20 cellular contexts compared by ENCODE assay signal in genomic region chr7:50358306-50358705, GRCh38. TPM values are rescaled to one million over a fixed set of nuclear protein-coding genes. Genes with fewer than 3 reads are reported as not detected.
DNase-seq lines count a peak whose midpoint lies in the region; ATAC-seq and TF ChIP-seq lines count a peak whose summit lies in the region.
"Had no signal": no experiment of that assay in that cellular context is flagged by ENCODE, and none has a peak within 500 bp of the region (broad histone marks: within the 10 kb centered on the region; RNA-seq: fewer than 3 reads in every experiment).

No MANE protein-coding gene starts in this region.

- H3K36me3 ChIP-seq in gastrocnemius medialis, result no peaks in the 10 kb centered on the region
- H3K36me3 ChIP-seq: prostate gland had no signal

- peak; percentile 77 for DNase-seq in activated CD8-positive, alpha-beta memory T cell treated with anti-CD3 and anti-CD28 coated beads for 24 hours
- DNase-seq in activated CD8-positive, alpha-beta memory T cell treated with anti-CD3 and anti-CD28 coated beads, Interleukin-2, amount 50 U/mL, for 4 hours, result no peak
- DNase-seq in activated naive CD8-positive, alpha-beta T cell treated with anti-CD3 and anti-CD28 coated beads, Interleukin-2, amount 10 ng/mL, durations not matched to agents 7 days and 5 days, result no peak
- no peak for DNase-seq in stimulated activated naive B cell treated with anti-CD40 and anti-IgM and Interleukin-4, amounts not matched to agents 10 μg/mL and 1 μg/mL and 100 μg/mL, for 72 hours
- DNase-seq in gastrocnemius medialis, result no peak
- DNase-seq: activated CD4-positive, alpha-beta T cell treated with anti-CD3 and anti-CD28 coated beads, Interleukin-2, amount 50 U/mL, for 4 hours; COR-L47; EL; NCI-H1417; NCI-H774; nephron progenitor cell; PC-9; small intestine had no signal

- peaks cover 92% of the 10 kb centered on the region for H3K36me3 Mint-ChIP-seq in T-helper 1 cell treated with Interleukin-12 subunit alpha and Interleukin-12 subunit beta and Interleukin-4 antibody, amounts not matched to agents 30 μg/mL and 1 μg/mL, for 36 hours (ENCODE audit: low read depth)
- peaks cover 60% of the 10 kb centered on the region for H3K36me3 Mint-ChIP-seq in activated naive CD8-positive, alpha-beta T cell treated with anti-CD3 and anti-CD28 coated beads, Interleukin-2, amount 10 ng/mL, durations not matched to agents 7 days and 5 days
- peaks cover 76 to 96% of the 10 kb centered on the region in 2 donors for H3K36me3 Mint-ChIP-seq in stimulated activated naive B cell treated with anti-CD40 and anti-IgM and Interleukin-4, amounts not matched to agents 10 μg/mL and 1 μg/mL and 100 μg/mL, for 72 hours
- H3K36me3 Mint-ChIP-seq: type B pancreatic cell had no signal

- in situ Hi-C loops in gastrocnemius medialis (cut with MboI; ENCODE audit: low sequenced_read_pairs in 4 of 4), result no loop called here

- H3K27me3 Mint-ChIP-seq in T-helper 1 cell treated with Interleukin-12 subunit alpha and Interleukin-12 subunit beta and Interleukin-4 antibody, amounts not matched to agents 30 μg/mL and 1 μg/mL, for 36 hours (ENCODE audit: low read depth), result no peaks in the 10 kb centered on the region
- no peaks in the 10 kb centered on the region for H3K27me3 Mint-ChIP-seq in activated naive CD8-positive, alpha-beta T cell treated with anti-CD3 and anti-CD28 coated beads, Interleukin-2, amount 10 ng/mL, durations not matched to agents 7 days and 5 days
- H3K27me3 Mint-ChIP-seq in stimulated activated naive B cell treated with anti-CD40 and anti-IgM and Interleukin-4, amounts not matched to agents 10 μg/mL and 1 μg/mL and 100 μg/mL, for 72 hours, result no peaks in the 10 kb centered on the region

- no peak overlapping the region for H3K27ac ChIP-seq in gastrocnemius medialis
- H3K27ac ChIP-seq: A549, PC-9, prostate gland had no signal

- no peaks in the 10 kb centered on the region for H3K27me3 ChIP-seq in gastrocnemius medialis

- no peaks in the 10 kb centered on the region for H3K9me3 Mint-ChIP-seq in T-helper 1 cell treated with Interleukin-12 subunit alpha and Interleukin-12 subunit beta and Interleukin-4 antibody, amounts not matched to agents 30 μg/mL and 1 μg/mL, for 36 hours
- no peaks in the 10 kb centered on the region for H3K9me3 Mint-ChIP-seq in activated naive CD8-positive, alpha-beta T cell treated with anti-CD3 and anti-CD28 coated beads, Interleukin-2, amount 10 ng/mL, durations not matched to agents 7 days and 5 days
- peaks cover 0 to 4% of the 10 kb centered on the region in 2 donors for H3K9me3 Mint-ChIP-seq in stimulated activated naive B cell treated with anti-CD40 and anti-IgM and Interleukin-4, amounts not matched to agents 10 μg/mL and 1 μg/mL and 100 μg/mL, for 72 hours
- H3K9me3 Mint-ChIP-seq: nephron progenitor cell, type B pancreatic cell had no signal

- no peaks in the 10 kb centered on the region for H3K9me3 ChIP-seq in gastrocnemius medialis
- H3K9me3 ChIP-seq: A549, prostate gland had no signal

- peak overlapping the region; percentile 36 for H3K4me3 Mint-ChIP-seq in T-helper 1 cell treated with Interleukin-12 subunit alpha and Interleukin-12 subunit beta and Interleukin-4 antibody, amounts not matched to agents 30 μg/mL and 1 μg/mL, for 36 hours
- H3K4me3 Mint-ChIP-seq in activated naive CD8-positive, alpha-beta T cell treated with anti-CD3 and anti-CD28 coated beads, Interleukin-2, amount 10 ng/mL, durations not matched to agents 7 days and 5 days, result peak overlapping the region; percentile 61
- H3K4me3 Mint-ChIP-seq in stimulated activated naive B cell treated with anti-CD40 and anti-IgM and Interleukin-4, amounts not matched to agents 10 μg/mL and 1 μg/mL and 100 μg/mL, for 72 hours, result no peak overlapping the region
- H3K4me3 Mint-ChIP-seq: nephron progenitor cell, type B pancreatic cell had no signal

- POLR2A ChIA-PET in activated naive CD8-positive, alpha-beta T cell treated with anti-CD3 and anti-CD28 coated beads, Interleukin-2, amount 10 ng/mL, durations not matched to agents 7 days and 5 days (lab: Charles Lee), result interaction anchor here (0.6 to 13.8 kb wide), 7 partner anchors 10 to 93 kb away, joined by 3 to 323 read pairs (median 7); no protein-coding TSS in a partner anchor

- no peaks in the 10 kb centered on the region for H3K4me1 ChIP-seq in gastrocnemius medialis
- H3K4me1 ChIP-seq: A549, prostate gland had no signal

- TF ChIP-seq CTCF in gastrocnemius medialis (IDR thresholded peaks at IDR 0.05 in 4 of 5, conservative IDR thresholded peaks at IDR 0.05 in 1 of 5), result no peak

- H3K4me1 Mint-ChIP-seq in T-helper 1 cell treated with Interleukin-12 subunit alpha and Interleukin-12 subunit beta and Interleukin-4 antibody, amounts not matched to agents 30 μg/mL and 1 μg/mL, for 36 hours (ENCODE audit: low read depth), result peaks cover 96% of the 10 kb centered on the region
- H3K4me1 Mint-ChIP-seq in activated naive CD8-positive, alpha-beta T cell treated with anti-CD3 and anti-CD28 coated beads, Interleukin-2, amount 10 ng/mL, durations not matched to agents 7 days and 5 days, result peaks cover 89% of the 10 kb centered on the region
- peaks cover 71 to 97% of the 10 kb centered on the region in 2 donors for H3K4me1 Mint-ChIP-seq in stimulated activated naive B cell treated with anti-CD40 and anti-IgM and Interleukin-4, amounts not matched to agents 10 μg/mL and 1 μg/mL and 100 μg/mL, for 72 hours

- intact Hi-C loops in gastrocnemius medialis (cut with DNase I; ENCODE audit: low total_unique reads), result no loop called here

- H3K27ac Mint-ChIP-seq in T-helper 1 cell treated with Interleukin-12 subunit alpha and Interleukin-12 subunit beta and Interleukin-4 antibody, amounts not matched to agents 30 μg/mL and 1 μg/mL, for 36 hours, result peak overlapping the region; percentile 97
- H3K27ac Mint-ChIP-seq in activated naive CD8-positive, alpha-beta T cell treated with anti-CD3 and anti-CD28 coated beads, Interleukin-2, amount 10 ng/mL, durations not matched to agents 7 days and 5 days, result peak overlapping the region; percentile 93
- H3K27ac Mint-ChIP-seq in stimulated activated naive B cell treated with anti-CD40 and anti-IgM and Interleukin-4, amounts not matched to agents 10 μg/mL and 1 μg/mL and 100 μg/mL, for 72 hours, result peak overlapping the region; percentile 88
- H3K27ac Mint-ChIP-seq: nephron progenitor cell, type B pancreatic cell had no signal

- no peak overlapping the region for H3K4me3 ChIP-seq in gastrocnemius medialis
- H3K4me3 ChIP-seq: A549, PC-9, prostate gland had no signal

- no peak for ATAC-seq in activated naive CD8-positive, alpha-beta T cell treated with anti-CD3 and anti-CD28 coated beads, Interleukin-2, amount 10 ng/mL, durations not matched to agents 7 days and 5 days (ENCODE audit: low read depth)
- ATAC-seq in stimulated activated naive B cell treated with anti-CD40 and anti-IgM and Interleukin-4, amounts not matched to agents 10 μg/mL and 1 μg/mL and 100 μg/mL, for 72 hours (replicated peaks), result no peak
- ATAC-seq in HG02571 (IDR thresholded peaks at IDR 0.05; ENCODE audit: unreplicated experiment), result no peak
- no peak for ATAC-seq in GM19463 (IDR thresholded peaks at IDR 0.05; ENCODE audit: unreplicated experiment)
- no peak for ATAC-seq in gastrocnemius medialis
- ATAC-seq: A549, esophagus mucosa had no signal

- TF ChIP-seq POLR2A in gastrocnemius medialis (IDR thresholded peaks at IDR 0.05), result no peak

RNA-seq across cellular contexts. Expression of gene IKZF1, which starts 53.8 kb away (rescaled TPM):
- 100 to 1,000 TPM; 383 to 410 TPM for total RNA-seq in activated naive CD8-positive, alpha-beta T cell treated with anti-CD3 and anti-CD28 coated beads, Interleukin-2, amount 10 ng/mL, durations not matched to agents 7 days and 5 days
- 1 to 10 TPM in 3 of 4 donors, under 1 TPM in 1; 0.22 to 3.6 (median 1.9) TPM for total RNA-seq in gastrocnemius medialis
- total RNA-seq: PC-9 had no signal

Comparison
In these comparisons a context has a peak if more than half of its experiments do, and no peak if none do; other contexts are left out.
1. H3K4me3 Mint-ChIP-seq: peak in T-helper 1 cell treated with Interleukin-12 subunit alpha and Interleukin-12 subunit beta and Interleukin-4 antibody, amounts not matched to agents 30 μg/mL and 1 μg/mL, for 36 hours (single experiment) and activated naive CD8-positive, alpha-beta T cell treated with anti-CD3 and anti-CD28 coated beads, Interleukin-2, amount 10 ng/mL, durations not matched to agents 7 days and 5 days (single experiment); none in stimulated activated naive B cell treated with anti-CD40 and anti-IgM and Interleukin-4, amounts not matched to agents 10 μg/mL and 1 μg/mL and 100 μg/mL, for 72 hours (0 of 2).
2. RNA of gene IKZF1, which starts 53.8 kb away (total RNA-seq): 383 to 410 TPM in activated naive CD8-positive, alpha-beta T cell treated with anti-CD3 and anti-CD28 coated beads, Interleukin-2, amount 10 ng/mL, durations not matched to agents 7 days and 5 days; 0.22 to 3.6 TPM in gastrocnemius medialis; every median in the first group is over 10 times any median in the second.
3. Peak in every context shown above with its lines, with median percentiles within 50 percentile points of each other: H3K27ac Mint-ChIP-seq.